In genomic region chr2:109049022-109049421, GRCh38 we compare ENCODE assay signal across 14 cellular contexts.
A peak's percentile ranks its signal among the peaks of the same experiment; 100 is the strongest.
DNase-seq lines count a peak whose midpoint lies in the region; ATAC-seq lines count a peak whose summit lies in the region.
"Had no signal": no experiment of that assay in that cellular context is flagged by ENCODE, and none has a peak within 500 bp of the region (broad histone marks: within the 10 kb centered on the region; RNA-seq: fewer than 3 reads in every experiment).

No MANE protein-coding gene starts in this region.

- intact Hi-C loops in sciatic nerve (cut with DNase I) = no loop called here

- ATAC-seq in sciatic nerve (peak; percentile 82), GM19035 (IDR thresholded peaks at IDR 0.05; ENCODE audit: unreplicated experiment) (no peak), GM21390 (IDR thresholded peaks at IDR 0.05; ENCODE audit: unreplicated experiment) (no peak), GM18909 (IDR thresholded peaks at IDR 0.05; ENCODE audit: poor library complexity, unreplicated experiment) (no peak)

- DNase-seq in COLO829 (ENCODE audit: low spot score) = peak; percentile 46
- DNase-seq in NCI-H2227 treated with DMSO at 0.1 percent for 48 hours (lab: John Stamatoyannopoulos, UW) = peak; percentile 99
- peak; percentile 88 for DNase-seq in left kidney (ENCODE audit: low read depth, low spot score)
- DNase-seq in sciatic nerve (ENCODE audit: low spot score) = no peak
- DNase-seq: C1 segment of cervical spinal cord; CD4-positive, alpha-beta memory T cell; COR-L47; DND-41; GDM1; GM23248; H7 had no signal
